21 cellular contexts compared by ENCODE assay signal in the genomic region with DNA sequence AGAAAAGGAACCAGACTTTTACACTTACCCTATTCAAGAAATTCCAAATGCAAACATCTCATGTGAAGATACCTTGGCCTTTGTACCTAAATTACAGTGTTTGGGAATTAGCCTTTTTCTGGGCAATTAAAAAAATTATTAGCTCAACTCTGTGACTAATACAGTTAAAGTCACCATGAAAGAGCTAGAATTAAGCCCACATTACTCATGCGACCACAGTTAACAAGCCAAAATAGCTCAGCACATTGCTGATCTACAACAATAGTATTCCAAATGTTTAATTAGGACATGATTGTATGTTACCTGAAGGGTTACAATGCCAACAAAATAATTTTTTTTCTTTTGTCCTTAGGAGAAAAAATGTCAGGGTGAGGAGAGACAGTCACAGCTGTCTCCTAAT.
"Had no signal": no experiment of that assay in that cellular context is flagged by ENCODE, and none has a peak within 500 bp of the region (broad histone marks: within the 10 kb centered on the region; RNA-seq: fewer than 3 reads in every experiment).

No MANE protein-coding gene starts in this region.

- DNase-seq: activated CD4-positive, alpha-beta T cell treated with anti-CD3 and anti-CD28 coated beads, Interleukin-2, amount 10 ng/mL, durations not matched to agents 24 days and 14 days; activated CD8-positive, alpha-beta memory T cell treated with anti-CD3 and anti-CD28 coated beads, Interleukin-2, amount 50 U/mL, for 4 hours; activated CD8-positive, alpha-beta T cell treated with anti-CD3 and anti-CD28 coated beads, Interleukin-2, amount 10 ng/mL, durations not matched to agents 7 days and 5 days; activated effector memory CD4-positive, alpha-beta T cell treated with anti-CD3 and anti-CD28 coated beads, Interleukin-2, amount 50 U/mL, for 16 hours; activated T-cell treated with anti-CD3 and anti-CD28 coated beads, Interleukin-2, amount 50 U/mL, for 48 hours; adrenal gland; cerebellar nuclear complex; left ventricle myocardium inferior; mucosa of descending colon; natural killer cell; right cardiac atrium; small intestine; T-helper 17 cell had no signal

- H3K4me1 ChIP-seq: adrenal gland, left ventricle myocardium inferior had no signal

- H2AFZ ChIP-seq: hepatocyte had no signal

- H3K27me3 Mint-ChIP-seq: activated CD4-positive, alpha-beta T cell treated with anti-CD3 and anti-CD28 coated beads, Interleukin-2, amount 10 ng/mL, durations not matched to agents 24 days and 14 days; memory B cell; stimulated activated naive CD8-positive, alpha-beta T cell treated with anti-CD3 and anti-CD28 coated beads, Interleukin-15, Interleukin-2, amounts not matched to agents 100 ng/mL and 50 ng/mL, for 24 hours; T-helper 17 cell; type B pancreatic cell had no signal

- H3K4me2 ChIP-seq: hepatocyte had no signal

- H3K27ac Mint-ChIP-seq: activated CD4-positive, alpha-beta T cell treated with anti-CD3 and anti-CD28 coated beads, Interleukin-2, amount 10 ng/mL, durations not matched to agents 24 days and 14 days; activated CD8-positive, alpha-beta T cell treated with anti-CD3 and anti-CD28 coated beads, Interleukin-2, amount 10 ng/mL, durations not matched to agents 7 days and 5 days; activated naive CD4-positive, alpha-beta T cell treated with anti-CD3 and anti-CD28 coated beads, Interleukin-2, amount 50 U/mL, for 24 hours; memory B cell; natural killer cell; stimulated activated naive CD8-positive, alpha-beta T cell treated with anti-CD3 and anti-CD28 coated beads, Interleukin-15, Interleukin-2, amounts not matched to agents 100 ng/mL and 50 ng/mL, for 24 hours; T-helper 17 cell; type B pancreatic cell; WTC11 had no signal

- H3K36me3 Mint-ChIP-seq: activated naive CD4-positive, alpha-beta T cell treated with anti-CD3 and anti-CD28 coated beads, Interleukin-2, amount 50 U/mL, for 24 hours; memory B cell; type B pancreatic cell had no signal

- ATAC-seq: activated CD8-positive, alpha-beta T cell treated with anti-CD3 and anti-CD28 coated beads, Interleukin-2, amount 10 ng/mL, durations not matched to agents 7 days and 5 days; mucosa of descending colon; natural killer cell; right cardiac atrium; T-helper 17 cell; WTC11 had no signal

- H3K9me3 Mint-ChIP-seq: activated CD4-positive, alpha-beta T cell treated with anti-CD3 and anti-CD28 coated beads, Interleukin-2, amount 10 ng/mL, durations not matched to agents 24 days and 14 days had no signal

- H3K4me3 Mint-ChIP-seq: activated CD4-positive, alpha-beta T cell treated with anti-CD3 and anti-CD28 coated beads, Interleukin-2, amount 10 ng/mL, durations not matched to agents 24 days and 14 days; activated CD8-positive, alpha-beta T cell treated with anti-CD3 and anti-CD28 coated beads, Interleukin-2, amount 10 ng/mL, durations not matched to agents 7 days and 5 days; activated naive CD4-positive, alpha-beta T cell treated with anti-CD3 and anti-CD28 coated beads, Interleukin-2, amount 50 U/mL, for 24 hours; memory B cell; natural killer cell; stimulated activated naive CD8-positive, alpha-beta T cell treated with anti-CD3 and anti-CD28 coated beads, Interleukin-15, Interleukin-2, amounts not matched to agents 100 ng/mL and 50 ng/mL, for 24 hours; T-helper 17 cell; type B pancreatic cell; WTC11 had no signal

- H3K9me3 ChIP-seq: adrenal gland, mucosa of descending colon, neutrophil had no signal

- H3K4me3 ChIP-seq: adrenal gland, hepatocyte, left ventricle myocardium inferior, mucosa of descending colon had no signal

- H3K79me2 ChIP-seq: hepatocyte had no signal

- H3K27me3 ChIP-seq: adrenal gland, hepatocyte, neutrophil had no signal

- FAIRE-seq: keratinocyte, small intestine had no signal

- H3K4me1 Mint-ChIP-seq: activated CD4-positive, alpha-beta T cell treated with anti-CD3 and anti-CD28 coated beads, Interleukin-2, amount 10 ng/mL, durations not matched to agents 24 days and 14 days; activated naive CD4-positive, alpha-beta T cell treated with anti-CD3 and anti-CD28 coated beads, Interleukin-2, amount 50 U/mL, for 24 hours; memory B cell; natural killer cell; T-helper 17 cell had no signal

- H3K36me3 ChIP-seq: adrenal gland, left ventricle myocardium inferior, neutrophil had no signal

- H3K27ac ChIP-seq: adrenal gland, hepatocyte, left ventricle myocardium inferior, neutrophil had no signal
